In the genomic region with DNA sequence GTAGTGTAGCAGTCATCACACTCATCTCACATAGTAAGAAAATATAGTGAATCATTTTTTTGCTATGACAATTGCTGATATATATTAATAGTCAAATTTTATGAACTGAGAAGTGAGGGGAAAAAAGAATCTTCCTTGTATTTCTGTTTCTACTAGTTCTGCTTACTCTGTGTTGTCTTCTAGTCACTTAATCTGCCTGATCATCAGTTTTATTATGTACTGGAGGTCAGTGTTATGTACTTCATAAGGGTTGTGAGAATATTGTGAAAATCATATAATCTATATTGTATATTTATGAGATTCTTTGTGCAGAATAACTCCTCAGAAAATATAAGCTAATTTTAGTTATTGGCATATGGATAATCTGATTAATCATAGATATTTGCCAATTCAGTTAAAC, we compare ENCODE assay signal across 34 cellular contexts.
DNase-seq lines count a peak whose midpoint lies in the region; ATAC-seq, FAIRE-seq and TF ChIP-seq lines count a peak whose summit lies in the region.
"Had no signal": no experiment of that assay in that cellular context is flagged by ENCODE, and none has a peak within 500 bp of the region (broad histone marks: within the 10 kb centered on the region; RNA-seq: fewer than 3 reads in every experiment).

No MANE protein-coding gene starts in this region.

- H3K9ac ChIP-seq in HepG2 (ENCODE audit: insufficient read depth, low read depth, low read length) (no peak overlapping the region), IMR-90 (ENCODE audit: low read depth, low read length) (no peak overlapping the region), K562 (ENCODE audit: insufficient read depth in 1 of 2, low read depth in 2 of 2, low read length in 2 of 2) (no peak overlapping the region)
- H3K9ac ChIP-seq: BLaER1; BLaER1 treated with 17β-estradiol and CSF1 and Interleukin-3, amounts not matched to agents 10 nM and 100 nM had no signal

- no peak overlapping the region for H4K5ac ChIP-seq in IMR-90 (ENCODE audit: low read depth, low read length)

- CTCF ChIA-PET in HepG2 (lab: Yijun Ruan, JAX; ENCODE audit: low intra/inter-chr PET ratio, low total read pairs) (no interaction called here), A549 (lab: Yijun Ruan, JAX) (no interaction called here), IMR-90 (lab: Yijun Ruan, JAX) (no interaction called here), K562 (lab: Yijun Ruan, JAX; ENCODE audit: low intra/inter-chr PET ratio) (no interaction called here)

- no peak overlapping the region for H3K14ac ChIP-seq in IMR-90 (replicated peaks; ENCODE audit: low read depth, low read length)

- H3K56ac ChIP-seq in IMR-90 (ENCODE audit: extremely low read depth, insufficient read depth, low read length): no peak overlapping the region

- intact Hi-C loops in HepG2 (cut with micrococcal nuclease; ENCODE audit: unreplicated experiment): no loop called here
- intact Hi-C loops in right lobe of liver (cut with DNase I): no loop called here
- intact Hi-C loops in IMR-90 (cut with micrococcal nuclease): loop anchor here (10.0 kb wide), 1 partner anchor 1035 kb away; no protein-coding TSS in a partner anchor
- intact Hi-C loops in K562 (cut with micrococcal nuclease): no loop called here

- POLR2A ChIA-PET in HepG2 (lab: Yijun Ruan, JAX): no interaction called here
- POLR2A ChIA-PET in A549 (lab: Yijun Ruan, JAX): no interaction called here
- POLR2A ChIA-PET in IMR-90 (lab: Charles Lee; ENCODE audit: unreplicated experiment): no interaction called here
- POLR2A ChIA-PET in K562 (lab: Yijun Ruan, JAX): no interaction called here

- FAIRE-seq in HepG2 (lab: Jason Lieb, UNC) (no peak), A549 (lab: Jason Lieb, UNC) (no peak), K562 (lab: Jason Lieb, UNC) (no peak)
- FAIRE-seq: A204.1, D721Med had no signal

- TF ChIP-seq EP300 in HepG2 (IDR thresholded peaks at IDR 0.05; ENCODE audit: low read depth in 2 of 2, low read length in 2 of 2): no peak
- TF ChIP-seq EP300 in HepG2 (CRISPR knock-in tag; IDR thresholded peaks at IDR 0.05; ENCODE audit: borderline replicate concordance): no peak
- no peak for TF ChIP-seq EP300 in A549 (IDR thresholded peaks at IDR 0.05)
- no peak for TF ChIP-seq EP300 in K562 (IDR thresholded peaks at IDR 0.05; ENCODE audit: low read length)

- H2BK15ac ChIP-seq in IMR-90 (ENCODE audit: low read depth, low read length): no peak overlapping the region

- H4K20me1 ChIP-seq in HepG2 (ENCODE audit: insufficient read depth, low read length) (no peaks in the 10 kb centered on the region), IMR-90 (ENCODE audit: insufficient read depth, low read length) (no peaks in the 10 kb centered on the region), K562 (replicated peaks; ENCODE audit: control insufficient read depth, insufficient read depth, low read length) (no peaks in the 10 kb centered on the region)
- H4K20me1 ChIP-seq: BLaER1; BLaER1 treated with 17β-estradiol and CSF1 and Interleukin-3, amounts not matched to agents 10 nM and 100 nM had no signal

- H2BK20ac ChIP-seq in IMR-90 (ENCODE audit: low read depth, low read length): no peak overlapping the region

- no peak overlapping the region for H3K18ac ChIP-seq in IMR-90 (ENCODE audit: low read depth, low read length)

- H2BK120ac ChIP-seq in IMR-90 (ENCODE audit: low read depth, low read length): no peak overlapping the region

- H3K79me1 ChIP-seq in IMR-90 (ENCODE audit: low read depth in 1 of 2, low read length in 2 of 2): no peaks in the 10 kb centered on the region

- no TSS peak for BruUV-seq in HepG2 (replicated peaks; lab: Mats Ljungman, UMichigan)
- BruUV-seq in IMR-90 (replicated peaks; lab: Mats Ljungman, UMichigan): no TSS peak
- BruUV-seq in K562 (replicated peaks; lab: Mats Ljungman, UMichigan): no TSS peak

- no peaks in the 10 kb centered on the region for H3K9me1 ChIP-seq in IMR-90 (ENCODE audit: insufficient read depth, low read length)
- no peaks in the 10 kb centered on the region for H3K9me1 ChIP-seq in K562 (ENCODE audit: control insufficient read depth, insufficient read depth, low read length)

- no peak overlapping the region for H2AK5ac ChIP-seq in IMR-90 (ENCODE audit: low read depth, low read length)

- H3K27ac ChIP-seq in HepG2 (ENCODE audit: extremely low read length, insufficient read depth, low read length): no peak overlapping the region
- H3K27ac ChIP-seq in right lobe of liver: no peak overlapping the region
- no peak overlapping the region for H3K27ac ChIP-seq in A549
- H3K27ac ChIP-seq in IMR-90 (ENCODE audit: insufficient read depth, low read length): no peak overlapping the region
- no peak overlapping the region for H3K27ac ChIP-seq in K562 (ENCODE audit: extremely low read depth, low read depth, low read length)
- H3K27ac ChIP-seq: 22Rv1; BLaER1; BLaER1 treated with 17β-estradiol and CSF1 and Interleukin-3, amounts not matched to agents 10 nM and 100 nM; C4-2B had no signal

- TF ChIP-seq RAD21 in HepG2 (CRISPR knock-in tag; IDR thresholded peaks at IDR 0.05) (no peak), A549 (conservative IDR thresholded peaks at IDR 0.05 in 1 of 2, IDR thresholded peaks at IDR 0.05 in 1 of 2) (no peak), IMR-90 (IDR thresholded peaks at IDR 0.05; ENCODE audit: low read length) (no peak), K562 (CRISPR knock-in tag; conservative IDR thresholded peaks at IDR 0.05 in 1 of 2, IDR thresholded peaks at IDR 0.05 in 1 of 2) (no peak)

- no peak overlapping the region for H3K23ac ChIP-seq in IMR-90 (ENCODE audit: low read depth, low read length)

- H2AFZ ChIP-seq in HepG2 (ENCODE audit: low read length) (no peak overlapping the region), IMR-90 (replicated peaks; ENCODE audit: low read length, poor library complexity) (no peak overlapping the region), K562 (ENCODE audit: low read depth, low read length) (no peak overlapping the region)

- H4K91ac ChIP-seq in IMR-90 (ENCODE audit: insufficient read depth, low read depth, low read length): no peak overlapping the region

- in situ Hi-C loops in HepG2 (cut with HindIII; ENCODE audit: extremely low pct_ligation_motif_present, low pct_unique_long_range_greater_than_20kb): no loop called here
- in situ Hi-C loops in IMR-90 (cut with MboI; ENCODE audit: low sequenced_read_pairs): no loop called here
- in situ Hi-C loops in K562 (cut with MboI): no loop called here

- H3K36me3 ChIP-seq in HepG2 (replicated peaks in 1 of 2; ENCODE audit: control insufficient read depth in 1 of 2, insufficient read depth in 2 of 2, low read length in 2 of 2) (no peaks in the 10 kb centered on the region), right lobe of liver (no peaks in the 10 kb centered on the region), IMR-90 (ENCODE audit: control insufficient read depth, insufficient read depth, low read length) (no peaks in the 10 kb centered on the region), K562 (ENCODE audit: control insufficient read depth, insufficient read depth, low read length) (no peaks in the 10 kb centered on the region)
- H3K36me3 ChIP-seq: BE2C; BLaER1; BLaER1 treated with 17β-estradiol and CSF1 and Interleukin-3, amounts not matched to agents 10 nM and 100 nM had no signal

- no peaks in the 10 kb centered on the region for H3K27me3 ChIP-seq in HepG2 (ENCODE audit: control insufficient read depth in 1 of 2, insufficient read depth in 2 of 2, low read length in 2 of 2)
- no peaks in the 10 kb centered on the region for H3K27me3 ChIP-seq in right lobe of liver
- no peaks in the 10 kb centered on the region for H3K27me3 ChIP-seq in IMR-90 (ENCODE audit: control insufficient read depth, insufficient read depth, low read length)
- H3K27me3 ChIP-seq in K562 (ENCODE audit: control insufficient read depth in 2 of 2, insufficient read depth in 2 of 2, low read length in 2 of 2): no peaks in the 10 kb centered on the region
- H3K27me3 ChIP-seq: BE2C; BLaER1; BLaER1 treated with 17β-estradiol and CSF1 and Interleukin-3, amounts not matched to agents 10 nM and 100 nM had no signal

- 0 out of 2 replicates have a peak, but pooled peaks cover 8% of the 10 kb centered on the region for H3K9me3 ChIP-seq in HepG2 (ENCODE audit: low read length)
- H3K9me3 ChIP-seq in right lobe of liver: no peaks in the 10 kb centered on the region
- H3K9me3 ChIP-seq in A549: no peaks in the 10 kb centered on the region
- H3K9me3 ChIP-seq in IMR-90 (ENCODE audit: control insufficient read depth, insufficient read depth, low read length): no peaks in the 10 kb centered on the region
- H3K9me3 ChIP-seq in K562 (replicated peaks; ENCODE audit: control insufficient read depth, insufficient read depth, low read depth, low read length): no peaks in the 10 kb centered on the region
- H3K9me3 ChIP-seq: BE2C; BLaER1; BLaER1 treated with 17β-estradiol and CSF1 and Interleukin-3, amounts not matched to agents 10 nM and 100 nM; Caco-2 had no signal

- no peaks in the 10 kb centered on the region for H3K79me2 ChIP-seq in HepG2 (ENCODE audit: insufficient read depth, low read length)
- H3K79me2 ChIP-seq in K562 (ENCODE audit: control insufficient read depth, insufficient read depth, low read length): no peaks in the 10 kb centered on the region

- no peak overlapping the region for H3K4me3 ChIP-seq in HepG2 (replicated peaks in 1 of 3; ENCODE audit: insufficient read depth in 1 of 3, low read depth in 2 of 3, low read length in 3 of 3)
- H3K4me3 ChIP-seq in right lobe of liver: no peak overlapping the region
- H3K4me3 ChIP-seq in A549: no peak overlapping the region
- no peak overlapping the region for H3K4me3 ChIP-seq in IMR-90 (ENCODE audit: insufficient read depth, low read depth, low read length)
- no peak overlapping the region for H3K4me3 ChIP-seq in K562
- H3K4me3 ChIP-seq: BLaER1; BLaER1 treated with 17β-estradiol and CSF1 and Interleukin-3, amounts not matched to agents 10 nM and 100 nM had no signal

- DNase-seq in HepG2 (ENCODE audit: low spot score) (no peak), right lobe of liver (no peak), A549 (ENCODE audit: low read depth in 1 of 2, low spot score in 1 of 2) (no peak), IMR-90 (no peak), K562 (ENCODE audit: extremely low read depth in 1 of 4, low spot score in 3 of 4) (no peak), H4 (ENCODE audit: low spot score) (no peak), GM10266 (ENCODE audit: extremely low spot score) (no peak)
- DNase-seq: 8988T; ACHN; AML-193; BE2C; C1 segment of cervical spinal cord; Caco-2; Calu3; CD4-positive, alpha-beta memory T cell; CD4-positive, alpha-beta T cell; CD4-positive, CD25-positive, alpha-beta regulatory T cell; CD8-positive, alpha-beta memory T cell; CD8-positive, alpha-beta T cell; COR-L47; DMS 273 treated with DMSO at 0.1 percent for 48 hours; DMS153; DMS53; DMS79; DMS79 treated with DMSO at 0.1 percent for 48 hours; DND-41; EL had no signal

- no peaks in the 10 kb centered on the region for H3K4me1 ChIP-seq in HepG2 (ENCODE audit: insufficient read depth, low read length)
- H3K4me1 ChIP-seq in right lobe of liver: no peaks in the 10 kb centered on the region
- H3K4me1 ChIP-seq in A549: no peaks in the 10 kb centered on the region
- no peaks in the 10 kb centered on the region; the same call in 1 of the 2 replicates for H3K4me1 ChIP-seq in IMR-90 (ENCODE audit: control insufficient read depth, insufficient read depth, low read length)
- no peaks in the 10 kb centered on the region for H3K4me1 ChIP-seq in K562 (replicated peaks in 1 of 2; ENCODE audit: control insufficient read depth in 2 of 2, insufficient read depth in 2 of 2, low read length in 2 of 2)
- H3K4me1 ChIP-seq: BE2C; BLaER1; BLaER1 treated with 17β-estradiol and CSF1 and Interleukin-3, amounts not matched to agents 10 nM and 100 nM; Caco-2 had no signal

- no peak for TF ChIP-seq POLR2A in HepG2 (IDR thresholded peaks at IDR 0.05; ENCODE audit: insufficient read depth in 1 of 2, low read depth in 2 of 2, low read length in 2 of 2)
- no peak for TF ChIP-seq POLR2A in right lobe of liver (IDR thresholded peaks at IDR 0.05)
- no peak for TF ChIP-seq POLR2A in A549 (IDR thresholded peaks at IDR 0.05; ENCODE audit: low read length)
- TF ChIP-seq POLR2A in IMR-90 (IDR thresholded peaks at IDR 0.05; ENCODE audit: low read depth, low read length): no peak
- no peak for TF ChIP-seq POLR2A in K562 (conservative IDR thresholded peaks at IDR 0.05)

- TF ChIP-seq CTCF in HepG2 (CRISPR knock-in tag; IDR thresholded peaks at IDR 0.05) (no peak), right lobe of liver (IDR thresholded peaks at IDR 0.05) (no peak), A549 (IDR thresholded peaks at IDR 0.05) (no peak), IMR-90 (conservative IDR thresholded peaks at IDR 0.05; ENCODE audit: low read depth, low read length) (no peak), K562 (IDR thresholded peaks at IDR 0.05 in 2 of 3, conservative IDR thresholded peaks at IDR 0.05 in 1 of 3; ENCODE audit: insufficient read depth in 2 of 3, low read depth in 1 of 3, low read length in 3 of 3) (no peak), GM10266 (IDR thresholded peaks at IDR 0.05; ENCODE audit: control insufficient read depth, insufficient read depth, low read depth, missing control alignments) (no peak)

- dilution Hi-C loops in IMR-90 (cut with HindIII; ENCODE audit: low sequenced_read_pairs, unreplicated experiment): no loop called here

- no peak for ATAC-seq in HepG2
- no peak for ATAC-seq in right lobe of liver
- no peak for ATAC-seq in A549
- ATAC-seq in IMR-90 (ENCODE audit: low read depth): no peak
- no peak for ATAC-seq in K562
- ATAC-seq in GM21526 (IDR thresholded peaks at IDR 0.05; ENCODE audit: low FRiP score, unreplicated experiment): no peak
- ATAC-seq: CD8-positive, alpha-beta T cell had no signal

- H2AK9ac ChIP-seq in IMR-90 (replicated peaks; ENCODE audit: low read depth, low read length, poor library complexity): no peak overlapping the region

- H4K8ac ChIP-seq in IMR-90 (ENCODE audit: low read depth in 2 of 2, low read length in 2 of 2): no peak overlapping the region

- no peak overlapping the region for H3K4me2 ChIP-seq in HepG2 (ENCODE audit: low read depth, low read length)
- H3K4me2 ChIP-seq in A549: no peak overlapping the region
- H3K4me2 ChIP-seq in IMR-90 (ENCODE audit: low read depth, low read length): no peak overlapping the region
- no peak overlapping the region for H3K4me2 ChIP-seq in K562 (ENCODE audit: insufficient read depth, low read length)
- H3K4me2 ChIP-seq: BLaER1; BLaER1 treated with 17β-estradiol and CSF1 and Interleukin-3, amounts not matched to agents 10 nM and 100 nM had no signal

- H3K4ac ChIP-seq in IMR-90 (ENCODE audit: low read depth, low read length): no peak overlapping the region

- H2BK5ac ChIP-seq in IMR-90 (ENCODE audit: low read depth, low read length, poor library complexity, severe bottlenecking): no peak overlapping the region

Comparison
In these comparisons a context has a peak if more than half of its experiments do, and no peak if none do; other contexts are left out.
1. Of the 241 proteins assayed by ChIP-seq in both HepG2 and K562: peak only in HepG2: MAFF and MAFK; only in K562: none; in both: none; in neither: 239.